1 cellular context compared by ENCODE assay signal in the genomic region with DNA sequence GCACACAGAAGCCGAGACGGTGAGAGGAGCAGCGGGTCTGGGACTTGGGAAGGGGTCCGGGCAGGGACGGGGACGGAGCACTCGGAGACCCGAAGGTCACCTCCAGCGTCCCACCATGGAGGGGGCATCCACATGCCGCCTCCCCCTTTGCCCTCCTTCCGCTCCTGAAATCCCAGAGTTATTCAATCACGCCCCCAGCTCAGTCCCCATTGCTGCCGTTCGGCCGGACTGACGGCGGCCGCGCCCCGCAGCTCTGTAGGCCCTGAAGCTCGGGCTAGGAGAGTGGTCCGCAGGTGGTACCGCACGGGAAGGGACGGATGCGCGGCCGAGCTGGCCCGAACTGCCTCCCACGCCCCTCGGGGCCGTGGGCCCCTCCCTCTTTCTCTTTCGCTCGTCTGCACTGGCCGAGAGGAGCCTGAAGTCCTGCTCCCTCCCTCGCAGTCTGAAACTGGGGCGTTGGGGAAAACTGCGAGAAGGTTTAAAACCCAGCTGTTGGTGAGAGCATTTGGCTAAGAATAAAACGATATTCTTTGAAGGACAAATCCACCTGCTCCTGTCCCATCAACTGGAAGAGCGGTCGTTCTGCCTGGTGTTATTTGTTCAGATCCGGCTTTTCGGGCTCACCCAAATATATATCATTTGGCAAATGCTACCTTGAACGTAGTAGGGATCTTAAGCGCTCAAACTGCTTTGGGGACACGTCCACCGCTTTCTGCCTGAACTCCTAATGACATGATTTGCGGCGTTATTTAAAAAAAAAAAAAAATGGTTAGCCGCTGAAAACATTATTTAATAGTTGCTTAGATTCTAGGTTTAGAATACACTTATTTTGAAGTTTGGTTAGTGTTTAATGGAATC.
TF ChIP-seq lines count a peak whose summit lies in the region.

No MANE protein-coding gene starts in this region.

TF ChIP-seq in K562, 482 proteins besides CTCF, POLR2A, EP300 and RAD21 (continued from another document and continues in another):
- TF ChIP-seq ZNF717 (CRISPR knock-in tag; IDR thresholded peaks at IDR 0.05), result no peak
- peak; percentile 72; the same call in 1 of the 2 replicates for TF ChIP-seq ZBTB1 (CRISPR knock-in tag; IDR thresholded peaks at IDR 0.05; ENCODE audit: borderline replicate concordance, low read depth)
- TF ChIP-seq NCOR1 (IDR thresholded peaks at IDR 0.05), result peak; percentile 13; the same call in 1 of the 2 replicates
- no peak for TF ChIP-seq BMI1 (IDR thresholded peaks at IDR 0.05; ENCODE audit: low read length)
- TF ChIP-seq CBX1 (IDR thresholded peaks at IDR 0.05; ENCODE audit: low read depth), result peak; percentile 26; the same call in 1 of the 2 replicates
- TF ChIP-seq ILK (tag; IDR thresholded peaks at IDR 0.05; ENCODE audit: borderline replicate concordance, low read depth), result no peak
- peak; percentile 50; the same call in 1 of the 2 replicates for TF ChIP-seq ZNF263 (CRISPR knock-in tag; IDR thresholded peaks at IDR 0.05; ENCODE audit: borderline replicate concordance)
- no peak for TF ChIP-seq ZNF766 (CRISPR knock-in tag; conservative IDR thresholded peaks at IDR 0.05)
- no peak for TF ChIP-seq FIP1L1 (IDR thresholded peaks at IDR 0.05; ENCODE audit: low read depth, low read length, poor library complexity, severe bottlenecking)
- no peak for TF ChIP-seq ZNF318 (IDR thresholded peaks at IDR 0.05; ENCODE audit: borderline replicate concordance in 1 of 2, low read depth in 1 of 2)
- TF ChIP-seq ELF1 (tag; IDR thresholded peaks at IDR 0.05), result peak; percentile 2; the same call in 1 of the 2 replicates
- peak; percentile 87; the same call in 1 of the 2 replicates for TF ChIP-seq ZC3H4 (CRISPR knock-in tag; IDR thresholded peaks at IDR 0.05; ENCODE audit: borderline replicate concordance)
- TF ChIP-seq CCAR2 (IDR thresholded peaks at IDR 0.05; ENCODE audit: low read depth, low read length), result no peak
- TF ChIP-seq, protein P1, sequence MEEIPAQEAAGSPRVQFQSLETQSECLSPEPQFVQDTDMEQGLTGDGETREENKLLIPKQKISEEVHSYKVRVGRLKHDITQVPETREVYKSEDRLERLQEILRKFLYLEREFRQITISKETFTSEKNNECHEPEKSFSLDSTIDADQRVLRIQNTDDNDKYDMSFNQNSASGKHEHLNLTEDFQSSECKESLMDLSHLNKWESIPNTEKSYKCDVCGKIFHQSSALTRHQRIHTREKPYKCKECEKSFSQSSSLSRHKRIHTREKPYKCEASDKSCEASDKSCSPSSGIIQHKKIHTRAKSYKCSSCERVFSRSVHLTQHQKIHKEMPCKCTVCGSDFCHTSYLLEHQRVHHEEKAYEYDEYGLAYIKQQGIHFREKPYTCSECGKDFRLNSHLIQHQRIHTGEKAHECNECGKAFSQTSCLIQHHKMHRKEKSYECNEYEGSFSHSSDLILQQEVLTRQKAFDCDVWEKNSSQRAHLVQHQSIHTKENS (CRISPR knock-in tag; IDR thresholded peaks at IDR 0.05), result no peak
- peak; percentile 44 for TF ChIP-seq SAP30 (IDR thresholded peaks at IDR 0.05; ENCODE audit: borderline replicate concordance, insufficient read depth, low read depth, low read length, poor library complexity, severe bottlenecking)
- TF ChIP-seq HES1 (IDR thresholded peaks at IDR 0.05; ENCODE audit: low read depth), result no peak
- no peak for TF ChIP-seq ZFP1 (CRISPR knock-in tag; IDR thresholded peaks at IDR 0.05)
- TF ChIP-seq ZNF583 (CRISPR knock-in tag; IDR thresholded peaks at IDR 0.05), result 0 out of 2 replicates have a peak, but pooled peaks have one; percentile 32
- peak; percentile 51 for TF ChIP-seq GABPA (tag; conservative IDR thresholded peaks at IDR 0.05; ENCODE audit: low read depth)
- TF ChIP-seq ZNF695 (CRISPR knock-in tag; IDR thresholded peaks at IDR 0.05), result no peak
- no peak for TF ChIP-seq PTRF (tag; IDR thresholded peaks at IDR 0.05)
- 0 out of 2 replicates have a peak, but pooled peaks have one; percentile 47 for TF ChIP-seq BRD4 (IDR thresholded peaks at IDR 0.05)
- TF ChIP-seq TRIM24 (IDR thresholded peaks at IDR 0.05), result no peak
- no peak for TF ChIP-seq FOXA3 (CRISPR knock-in tag; conservative IDR thresholded peaks at IDR 0.05 in 1 of 2, IDR thresholded peaks at IDR 0.05 in 1 of 2)
- TF ChIP-seq NFRKB (IDR thresholded peaks at IDR 0.05; ENCODE audit: low read depth), result no peak; the same call in 1 of the 2 replicates
- TF ChIP-seq MAZ (CRISPR knock-in tag; conservative IDR thresholded peaks at IDR 0.05 in 1 of 2, IDR thresholded peaks at IDR 0.05 in 1 of 2), result peak; percentile 50 to 73
- TF ChIP-seq POLR2G (IDR thresholded peaks at IDR 0.05; ENCODE audit: low read depth, low read length), result peak; percentile 89
- peak; percentile 35 for TF ChIP-seq ASH1L (IDR thresholded peaks at IDR 0.05; ENCODE audit: borderline replicate concordance, low read depth, partially characterized antibody)
- no peak for TF ChIP-seq ZNF23 (CRISPR knock-in tag; IDR thresholded peaks at IDR 0.05)
- TF ChIP-seq ZNF146 (CRISPR knock-in tag; IDR thresholded peaks at IDR 0.05; ENCODE audit: unreplicated experiment), result no peak
- TF ChIP-seq CREM (IDR thresholded peaks at IDR 0.05; ENCODE audit: low read depth), result no peak; the same call in 1 of the 2 replicates
- TF ChIP-seq, protein P2, sequence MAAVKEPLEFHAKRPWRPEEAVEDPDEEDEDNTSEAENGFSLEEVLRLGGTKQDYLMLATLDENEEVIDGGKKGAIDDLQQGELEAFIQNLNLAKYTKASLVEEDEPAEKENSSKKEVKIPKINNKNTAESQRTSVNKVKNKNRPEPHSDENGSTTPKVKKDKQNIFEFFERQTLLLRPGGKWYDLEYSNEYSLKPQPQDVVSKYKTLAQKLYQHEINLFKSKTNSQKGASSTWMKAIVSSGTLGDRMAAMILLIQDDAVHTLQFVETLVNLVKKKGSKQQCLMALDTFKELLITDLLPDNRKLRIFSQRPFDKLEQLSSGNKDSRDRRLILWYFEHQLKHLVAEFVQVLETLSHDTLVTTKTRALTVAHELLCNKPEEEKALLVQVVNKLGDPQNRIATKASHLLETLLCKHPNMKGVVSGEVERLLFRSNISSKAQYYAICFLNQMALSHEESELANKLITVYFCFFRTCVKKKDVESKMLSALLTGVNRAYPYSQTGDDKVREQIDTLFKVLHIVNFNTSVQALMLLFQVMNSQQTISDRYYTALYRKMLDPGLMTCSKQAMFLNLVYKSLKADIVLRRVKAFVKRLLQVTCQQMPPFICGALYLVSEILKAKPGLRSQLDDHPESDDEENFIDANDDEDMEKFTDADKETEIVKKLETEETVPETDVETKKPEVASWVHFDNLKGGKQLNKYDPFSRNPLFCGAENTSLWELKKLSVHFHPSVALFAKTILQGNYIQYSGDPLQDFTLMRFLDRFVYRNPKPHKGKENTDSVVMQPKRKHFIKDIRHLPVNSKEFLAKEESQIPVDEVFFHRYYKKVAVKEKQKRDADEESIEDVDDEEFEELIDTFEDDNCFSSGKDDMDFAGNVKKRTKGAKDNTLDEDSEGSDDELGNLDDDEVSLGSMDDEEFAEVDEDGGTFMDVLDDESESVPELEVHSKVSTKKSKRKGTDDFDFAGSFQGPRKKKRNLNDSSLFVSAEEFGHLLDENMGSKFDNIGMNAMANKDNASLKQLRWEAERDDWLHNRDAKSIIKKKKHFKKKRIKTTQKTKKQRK (IDR thresholded peaks at IDR 0.05; ENCODE audit: borderline replicate concordance, low read depth, low read length), result no peak
